1 cellular context compared by ENCODE assay signal in the genomic region with DNA sequence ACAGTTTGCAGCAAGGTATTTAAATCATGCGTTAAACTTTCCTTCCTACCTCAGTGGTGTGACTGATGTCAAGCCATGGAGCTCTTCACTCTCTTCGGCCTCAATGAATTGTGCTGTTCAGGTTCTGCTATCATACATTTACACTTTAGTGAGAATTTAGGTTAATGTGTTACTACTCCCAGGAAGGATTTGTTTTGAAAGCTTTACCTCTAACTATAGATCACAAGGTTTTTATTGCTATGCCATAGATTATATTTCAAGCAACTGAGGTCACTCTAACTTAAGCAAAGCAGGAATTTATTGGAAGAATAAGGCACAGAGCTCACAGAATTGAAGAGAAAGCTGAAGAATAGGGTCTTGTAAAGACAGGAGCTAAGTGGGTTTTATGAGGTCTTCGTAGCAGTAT.
A peak's percentile ranks its signal among the peaks of the same experiment; 100 is the strongest.
TF ChIP-seq lines count a peak whose summit lies in the region.

No MANE protein-coding gene starts in this region.

TF ChIP-seq in HepG2, 621 proteins besides CTCF, POLR2A, EP300 and RAD21:
- TF ChIP-seq, protein P1, sequence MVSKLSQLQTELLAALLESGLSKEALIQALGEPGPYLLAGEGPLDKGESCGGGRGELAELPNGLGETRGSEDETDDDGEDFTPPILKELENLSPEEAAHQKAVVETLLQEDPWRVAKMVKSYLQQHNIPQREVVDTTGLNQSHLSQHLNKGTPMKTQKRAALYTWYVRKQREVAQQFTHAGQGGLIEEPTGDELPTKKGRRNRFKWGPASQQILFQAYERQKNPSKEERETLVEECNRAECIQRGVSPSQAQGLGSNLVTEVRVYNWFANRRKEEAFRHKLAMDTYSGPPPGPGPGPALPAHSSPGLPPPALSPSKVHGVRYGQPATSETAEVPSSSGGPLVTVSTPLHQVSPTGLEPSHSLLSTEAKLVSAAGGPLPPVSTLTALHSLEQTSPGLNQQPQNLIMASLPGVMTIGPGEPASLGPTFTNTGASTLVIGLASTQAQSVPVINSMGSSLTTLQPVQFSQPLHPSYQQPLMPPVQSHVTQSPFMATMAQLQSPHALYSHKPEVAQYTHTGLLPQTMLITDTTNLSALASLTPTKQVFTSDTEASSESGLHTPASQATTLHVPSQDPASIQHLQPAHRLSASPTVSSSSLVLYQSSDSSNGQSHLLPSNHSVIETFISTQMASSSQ (IDR thresholded peaks at IDR 0.05; ENCODE audit: low read depth), result peak; percentile 35; the same call in 1 of the 2 replicates
- TF ChIP-seq, protein P1 (CRISPR knock-in tag; IDR thresholded peaks at IDR 0.05; ENCODE audit: borderline replicate concordance), result no peak
- TF ChIP-seq ZNF652 (CRISPR knock-in tag; IDR thresholded peaks at IDR 0.05; ENCODE audit: borderline replicate concordance, low read depth), result no peak
